In genomic region chr2:64987963-64988419, GRCh38 we compare ENCODE assay signal across 8 cellular contexts. TPM values are rescaled to one million over a fixed set of nuclear protein-coding genes. Genes with fewer than 3 reads are reported as not detected.
DNase-seq lines count a peak whose midpoint lies in the region; ATAC-seq, FAIRE-seq and TF ChIP-seq lines count a peak whose summit lies in the region.

No MANE protein-coding gene starts in this region.

- peak overlapping the region; percentile 81 for H2AFZ ChIP-seq in GM23248

- WGBS in A549 (ENCODE audit: missing lambda C conversion rate) = 13% methylated on average over 12 of the region's 12 CpGs
- 2 to 3% methylated on average over 12 of the region's 12 CpGs for WGBS in GM23248 (ENCODE audit: low coverage in 1 of 2, low lambda C conversion rate in 2 of 2, missing lambda C conversion rate in 2 of 2), 2 experiments
- 4% methylated on average over 12 of the region's 12 CpGs for WGBS in heart right ventricle, 2 donors

- peak overlapping the region; percentile 91 to 94 for H3K27ac ChIP-seq in A549
- peak overlapping the region; percentile 100 for H3K27ac ChIP-seq in GM23248
- peak overlapping the region; percentile 83 to 100 (median 96) for H3K27ac ChIP-seq in heart right ventricle
- peak overlapping the region; percentile 98 for H3K27ac ChIP-seq in skeletal muscle tissue (ENCODE audit: low read depth, low read length)

- peaks cover 6% of the 10 kb centered on the region; the same call in 1 of the 2 replicates for H3F3A ChIP-seq in GM23248 (ENCODE audit: insufficient read depth)

- TF ChIP-seq EP300 in A549 (IDR thresholded peaks at IDR 0.05) = no peak

- H3K9me3 Mint-ChIP-seq in activated CD4-positive, alpha-beta memory T cell treated with anti-CD3 and anti-CD28 coated beads for 36 hours = no peaks in the 10 kb centered on the region

- POLR2A ChIA-PET in A549 (lab: Yijun Ruan, JAX) = interaction anchor here (0.6 to 2.3 kb wide), 14 partner anchors 9 to 240 kb away, joined by 3 to 13 read pairs (median 5); partner anchors contain the start of genes ACTR2, CEP68 and RAB1A
- POLR2A ChIA-PET in activated CD4-positive, alpha-beta memory T cell treated with anti-CD3 and anti-CD28 coated beads for 36 hours (lab: Charles Lee) = interaction anchor here (0.6 to 3.5 kb wide), 6 partner anchors 8 to 239 kb away, joined by 3 to 19 read pairs (median 5); partner anchors contain the start of genes ACTR2 and CEP68

- no peaks in the 10 kb centered on the region for H4K20me1 ChIP-seq in GM23248 (ENCODE audit: insufficient read depth)

- DNase-seq in A549 (ENCODE audit: low read depth in 1 of 2, low spot score in 1 of 2) (no peak), GM23248 (peak; percentile 96), heart right ventricle (no peak), cerebellar nuclear complex (lab: John Stamatoyannopoulos, UW) (no peak), urothelium cell line (ENCODE audit: low spot score) (no peak)
- no peak for DNase-seq in activated CD4-positive, alpha-beta memory T cell treated with anti-CD3 and anti-CD28 coated beads for 36 hours
- no peak for DNase-seq in central memory CD4-positive, alpha-beta T cell

- H3K4me3 ChIP-seq in A549 (peak overlapping the region; percentile 89), GM23248 (peak overlapping the region; percentile 93), heart right ventricle (peak overlapping the region; percentile 52 to 98 (median 88)), skeletal muscle tissue (ENCODE audit: low read length in 3 of 3) (peak overlapping the region; percentile 80 to 92 (median 84))

- no peaks in the 10 kb centered on the region for H3K9me2 ChIP-seq in GM23248 (ENCODE audit: insufficient read depth)

- peaks cover 5% of the 10 kb centered on the region for H3K27me3 Mint-ChIP-seq in activated CD4-positive, alpha-beta memory T cell treated with anti-CD3 and anti-CD28 coated beads for 36 hours

- H3K4me2 ChIP-seq in A549 = peak overlapping the region; percentile 96
- H3K4me2 ChIP-seq in GM23248 (ENCODE audit: unreplicated experiment) = peak overlapping the region; percentile 86

- H3K9me3 ChIP-seq in A549 (no peaks in the 10 kb centered on the region), GM23248 (ENCODE audit: low read depth) (no peaks in the 10 kb centered on the region), heart right ventricle (no peaks in the 10 kb centered on the region), skeletal muscle tissue (ENCODE audit: control insufficient read depth in 3 of 3, low read length in 3 of 3) (no peaks in the 10 kb centered on the region)

- H3K4me3 Mint-ChIP-seq in activated CD4-positive, alpha-beta memory T cell treated with anti-CD3 and anti-CD28 coated beads for 36 hours = peak overlapping the region; percentile 65

- TF ChIP-seq CTCF in A549 (IDR thresholded peaks at IDR 0.05) (no peak), heart right ventricle (IDR thresholded peaks at IDR 0.05) (no peak)

- in situ Hi-C loops in GM23248 (cut with MboI) = no loop called here

- CTCF ChIA-PET in A549 (lab: Yijun Ruan, JAX) = interaction anchor here (0.8 to 12.0 kb wide), 14 partner anchors 8 to 106 kb away, joined by 3 to 99 read pairs (median 4); no protein-coding TSS in a partner anchor
- CTCF ChIA-PET in activated CD4-positive, alpha-beta memory T cell treated with anti-CD3 and anti-CD28 coated beads for 36 hours (lab: Charles Lee) = interaction anchor here (0.5 to 6.2 kb wide), 7 partner anchors 8 to 562 kb away, joined by 3 to 40 read pairs (median 3); no protein-coding TSS in a partner anchor

- no peak for TF ChIP-seq RAD21 in A549 (conservative IDR thresholded peaks at IDR 0.05 in 1 of 2, IDR thresholded peaks at IDR 0.05 in 1 of 2)

- peak overlapping the region; percentile 65 for H3K27ac Mint-ChIP-seq in activated CD4-positive, alpha-beta memory T cell treated with anti-CD3 and anti-CD28 coated beads for 36 hours

- ATAC-seq in A549 (no peak), heart right ventricle (no peak)

- H3K9ac ChIP-seq in GM23248 = peak overlapping the region; percentile 100
- H3K9ac ChIP-seq in skeletal muscle tissue (ENCODE audit: low read depth in 1 of 3, low read length in 3 of 3) = peak overlapping the region; percentile 91 to 99 (median 98)

- no peaks in the 10 kb centered on the region for H3K36me3 ChIP-seq in GM23248 (ENCODE audit: low read depth)
- no peaks in the 10 kb centered on the region for H3K36me3 ChIP-seq in heart right ventricle
- no peaks in the 10 kb centered on the region for H3K36me3 ChIP-seq in skeletal muscle tissue (ENCODE audit: control insufficient read depth in 3 of 3, insufficient read depth in 3 of 3, low read length in 3 of 3)

- TF ChIP-seq POLR2A in A549 (IDR thresholded peaks at IDR 0.05; ENCODE audit: low read length) = no peak

- H3K4me1 Mint-ChIP-seq in activated CD4-positive, alpha-beta memory T cell treated with anti-CD3 and anti-CD28 coated beads for 36 hours (ENCODE audit: low read depth) = peaks cover 55% of the 10 kb centered on the region

- H3K4me1 ChIP-seq in A549 (peaks cover 28% of the 10 kb centered on the region), GM23248 (ENCODE audit: insufficient read depth) (peaks cover 16% of the 10 kb centered on the region; the same call in 1 of the 2 replicates), heart right ventricle (peaks cover 2 to 48% (median 25%) of the 10 kb centered on the region in 9 donors), skeletal muscle tissue (ENCODE audit: control insufficient read depth in 3 of 3, insufficient read depth in 3 of 3, low read length in 3 of 3) (peaks cover 23 to 58% (median 44%) of the 10 kb centered on the region in 3 donors)

- intact Hi-C loops in activated CD4-positive, alpha-beta memory T cell treated with anti-CD3 and anti-CD28 coated beads for 36 hours (cut with micrococcal nuclease) = loop anchor here (1.0 to 10.0 kb wide), 12 partner anchors 42 to 1403 kb away; partner anchors contain the start of genes ACTR2, MDH1, RAB1A and SERTAD2
- intact Hi-C loops in heart right ventricle (cut with DNase I) = loop anchor here in 5 of 10 donors (2.0 to 5.0 kb wide), 4 partner anchors 44 to 54 kb away; no protein-coding TSS in a partner anchor

- H3K36me3 Mint-ChIP-seq in activated CD4-positive, alpha-beta memory T cell treated with anti-CD3 and anti-CD28 coated beads for 36 hours = peaks cover 9% of the 10 kb centered on the region

- H3K27me3 ChIP-seq in GM23248 (replicated peaks; ENCODE audit: insufficient read depth) (no peaks in the 10 kb centered on the region), heart right ventricle (no peaks in the 10 kb centered on the region), skeletal muscle tissue (ENCODE audit: control insufficient read depth in 3 of 3, insufficient read depth in 3 of 3, low read length in 3 of 3) (no peaks in the 10 kb centered on the region)

- H3K79me2 ChIP-seq in GM23248 (ENCODE audit: insufficient read depth) = peaks cover 37% of the 10 kb centered on the region

- FAIRE-seq in A549 (lab: Jason Lieb, UNC) (no peak), urothelium cell line (lab: Jason Lieb, UNC) (no peak)

TF ChIP-seq in A549, 52 proteins besides CTCF, POLR2A, EP300 and RAD21 (continues in another document):
- TF ChIP-seq FOSB (CRISPR knock-in tag; IDR thresholded peaks at IDR 0.05) (no peak), SREBF2 (IDR thresholded peaks at IDR 0.05) (no peak), NR3C1 (IDR thresholded peaks at IDR 0.05) (no peak), REST (IDR thresholded peaks at IDR 0.05) (no peak), CHD4 (IDR thresholded peaks at IDR 0.05; ENCODE audit: borderline replicate concordance) (no peak)

RNA-seq across cellular contexts. Expression of gene SLC1A4, which starts 1.2 kb away (rescaled TPM):
- polyA plus RNA-seq in A549 (2011; rRNA removed) (22.9 and 26.4 TPM in 2 replicates), A549 (2017; fragmentation: RNase III; extraction: RNeasy Plus Mini Kit Qiagen cat#74134 plus additional on column Dnase treatment) (9.1 to 10.4 TPM (median 9.5 TPM) in 3 replicates), GM23248 (2016; fragmentation: Nextera tagmentation; extraction: Ambion mirVana) (25.6 and 27.4 TPM in 2 replicates), heart right ventricle (10 to 100 TPM in 1 of 2 donors, 1 to 10 TPM in 1; 2.1 to 14.2 TPM)
- polyA plus RNA-seq in A549 (2012; cell fraction: cytosol; rRNA removed) = 7.2 and 7.3 TPM in 2 replicates
- 16.4 and 20.7 TPM in 2 replicates for polyA plus RNA-seq in A549 (2012; cell fraction: nucleus; rRNA removed)
- polyA minus RNA-seq in A549 (2011; rRNA and poly(A)+ RNA removed) = 37.4 and 42.1 TPM in 2 replicates
- total RNA-seq in GM23248 (2014; rRNA removed; shearing (Covaris generic)) = 51.9 and 62.3 TPM in 2 replicates
- 10 to 100 TPM; 15.9 TPM for total RNA-seq in activated CD4-positive, alpha-beta memory T cell treated with anti-CD3 and anti-CD28 coated beads for 36 hours
- total RNA-seq in heart right ventricle (10 to 100 TPM in 6 of 10 donors, 1 to 10 TPM in 4; 3.5 to 18.7 (median 11.3) TPM), skeletal muscle tissue (10.4 TPM)
